In genomic region chr11:104609766-104610165, GRCh38 we compare ENCODE assay signal across 18 cellular contexts.
A peak's percentile ranks its signal among the peaks of the same experiment; 100 is the strongest.
DNase-seq lines count a peak whose midpoint lies in the region; ATAC-seq and TF ChIP-seq lines count a peak whose summit lies in the region.
"Had no signal": no experiment of that assay in that cellular context is flagged by ENCODE, and none has a peak within 500 bp of the region (broad histone marks: within the 10 kb centered on the region; RNA-seq: fewer than 3 reads in every experiment).

No MANE protein-coding gene starts in this region.

- H3K27ac ChIP-seq in 22Rv1 = peak overlapping the region; percentile 34
- H3K27ac ChIP-seq in HCT116 (ENCODE audit: low read depth, low read length) = no peak overlapping the region
- peak overlapping the region; percentile 14 to 30 for H3K27ac ChIP-seq in coronary artery
- H3K27ac ChIP-seq in mesenchymal stem cell (ENCODE audit: low read length, poor library complexity, severe bottlenecking) = no peak overlapping the region
- H3K27ac ChIP-seq: right lobe of liver had no signal

- TF ChIP-seq RAD21 in HCT116 (IDR thresholded peaks at IDR 0.05; ENCODE audit: low read depth) = no peak

- H3K9ac ChIP-seq in HCT116 (ENCODE audit: low read length) = no peak overlapping the region
- H3K9ac ChIP-seq in mesenchymal stem cell (ENCODE audit: low read length) = peak overlapping the region; percentile 6

- H3K9me2 ChIP-seq in HCT116 (ENCODE audit: insufficient read depth) = no peaks in the 10 kb centered on the region

- no peaks in the 10 kb centered on the region for H3K79me1 ChIP-seq in mesenchymal stem cell (replicated peaks; ENCODE audit: low read length, poor library complexity, severe bottlenecking)

- H2BK12ac ChIP-seq in mesenchymal stem cell (ENCODE audit: low read length in 2 of 2) = no peak overlapping the region

- 84% methylated on average over 1 of the region's 1 CpG for WGBS in mesenchymal stem cell

- POLR2A ChIA-PET in HCT116 (lab: Charles Lee) = no interaction called here

- no peak overlapping the region for H4K8ac ChIP-seq in mesenchymal stem cell (ENCODE audit: low read length)

- no peak for TF ChIP-seq POLR2A in HCT116 (IDR thresholded peaks at IDR 0.05; ENCODE audit: borderline replicate concordance, extremely low read depth, insufficient read depth, insufficient read length)

- no peaks in the 10 kb centered on the region for H4K20me1 ChIP-seq in HCT116 (ENCODE audit: insufficient read depth)

- CTCF ChIA-PET in HCT116 (lab: Charles Lee) = interaction anchor here (0.8 to 1.3 kb wide), 4 partner anchors 11 to 1253 kb away, joined by 3 to 5 read pairs (median 3); no protein-coding TSS in a partner anchor

- H2BK120ac ChIP-seq in mesenchymal stem cell (ENCODE audit: low read depth, low read length) = no peak overlapping the region

- RAD21 ChIA-PET in HCT116 (lab: Charles Lee; ENCODE audit: low non-redundant PET in 1 of 2, low total read pairs in 2 of 2, uncharacterized antibody in 2 of 2, unreplicated experiment in 2 of 2) = interaction anchor here in 1 of 2 experiments (1.0 kb wide), 1 partner anchor 1253 kb away, joined by 4 read pairs; no protein-coding TSS in a partner anchor

- TF ChIP-seq CTCF in 22Rv1 (IDR thresholded peaks at IDR 0.05) = no peak
- TF ChIP-seq CTCF in HCT116 (IDR thresholded peaks at IDR 0.05 in 2 of 3, conservative IDR thresholded peaks at IDR 0.05 in 1 of 3; ENCODE audit: borderline replicate concordance in 1 of 3, insufficient read depth in 1 of 3, low read depth in 2 of 3, low read length in 2 of 3) = no peak
- no peak for TF ChIP-seq CTCF in coronary artery (IDR thresholded peaks at IDR 0.05)

- no peak overlapping the region for H2AK5ac ChIP-seq in mesenchymal stem cell (ENCODE audit: low read length, severe bottlenecking)

- H3K4me2 ChIP-seq in HCT116 (ENCODE audit: low read length) = no peak overlapping the region
- no peak overlapping the region for H3K4me2 ChIP-seq in mesenchymal stem cell (ENCODE audit: low read length, poor library complexity, severe bottlenecking)

- no peak overlapping the region for H2BK15ac ChIP-seq in mesenchymal stem cell (ENCODE audit: low read depth, poor library complexity, severe bottlenecking)

- no peak overlapping the region for H3K4ac ChIP-seq in mesenchymal stem cell (ENCODE audit: low read depth in 1 of 2, low read length in 2 of 2)

- H3K9me3 ChIP-seq in HCT116 (ENCODE audit: control insufficient read depth in 1 of 2, insufficient read depth in 1 of 2, low read depth in 1 of 2, low read length in 2 of 2) (no peaks in the 10 kb centered on the region), mesenchymal stem cell (ENCODE audit: control insufficient read depth, low read length) (no peaks in the 10 kb centered on the region)
- H3K9me3 ChIP-seq: pancreas, right lobe of liver had no signal

- BruUV-seq in HCT116 (replicated peaks; lab: Mats Ljungman, UMichigan) = no TSS peak

- no peaks in the 10 kb centered on the region for H3K27me3 ChIP-seq in HCT116 (ENCODE audit: insufficient read depth, low read length)
- H3K27me3 ChIP-seq in mesenchymal stem cell (ENCODE audit: control insufficient read depth in 1 of 2, insufficient read depth in 1 of 2, low read length in 2 of 2) = no peaks in the 10 kb centered on the region
- H3K27me3 ChIP-seq: pancreas, right lobe of liver had no signal

- no peaks in the 10 kb centered on the region for H3K79me2 ChIP-seq in HCT116 (ENCODE audit: insufficient read depth, low read length)

- intact Hi-C loops in HCT116 (cut with micrococcal nuclease) = loop anchor here (2.0 kb wide), 1 partner anchor 1253 kb away; no protein-coding TSS in a partner anchor

- no peak overlapping the region for H3K14ac ChIP-seq in mesenchymal stem cell (ENCODE audit: low read length in 2 of 2)

- no peak overlapping the region for H4K91ac ChIP-seq in mesenchymal stem cell (ENCODE audit: low read length)

- ATAC-seq in HCT116 = no peak
- no peak for ATAC-seq in GM21529 (IDR thresholded peaks at IDR 0.05; ENCODE audit: unreplicated experiment)
- ATAC-seq: K562 had no signal

- DNase-seq in HCT116 (ENCODE audit: low read depth, low spot score) (no peak), coronary artery (ENCODE audit: low spot score) (no peak), mesenchymal stem cell (no peak), OCI-M1 (lab: John Stamatoyannopoulos, UW) (no peak), NCI-H2081 (lab: John Stamatoyannopoulos, UW) (no peak)
- no peak for DNase-seq in activated CD4-positive, alpha-beta T cell treated with anti-CD3 and anti-CD28 coated beads for 48 hours
- DNase-seq: activated B cell treated with CpG ODN at 0.5 μM for 24 hours, GOT3, kidney, NCI-H1436, NCI-H2171, NCI-H774, right lobe of liver, T1000 had no signal

- no peak overlapping the region for H3K18ac ChIP-seq in mesenchymal stem cell (ENCODE audit: low read depth in 1 of 2, low read length in 2 of 2)

- H3K4me1 ChIP-seq in HCT116 (ENCODE audit: control insufficient read depth in 1 of 2, insufficient read depth in 2 of 2, low read length in 2 of 2) (no peaks in the 10 kb centered on the region), mesenchymal stem cell (ENCODE audit: control insufficient read depth, insufficient read depth, low read depth, low read length) (no peaks in the 10 kb centered on the region)
- H3K4me1 ChIP-seq: right lobe of liver had no signal

- no peak overlapping the region for H3K4me3 ChIP-seq in HCT116 (replicated peaks in 1 of 2; ENCODE audit: low read depth in 1 of 2, low read length in 2 of 2)
- H3K4me3 ChIP-seq in coronary artery = no peak overlapping the region
- H3K4me3 ChIP-seq in mesenchymal stem cell (ENCODE audit: insufficient read depth in 1 of 2, low read depth in 1 of 2, low read length in 2 of 2) = no peak overlapping the region
- H3K4me3 ChIP-seq: K562, pancreas, right lobe of liver had no signal

- H2BK5ac ChIP-seq in mesenchymal stem cell (ENCODE audit: low read depth, low read length, poor library complexity, severe bottlenecking) = no peak overlapping the region

- no peak overlapping the region for H3K23ac ChIP-seq in mesenchymal stem cell (ENCODE audit: low read length in 2 of 2)

- H3K36me3 ChIP-seq in HCT116 (ENCODE audit: control insufficient read depth in 1 of 2, insufficient read depth in 2 of 2, low read length in 2 of 2) (no peaks in the 10 kb centered on the region), mesenchymal stem cell (ENCODE audit: control insufficient read depth in 1 of 2, insufficient read depth in 2 of 2, low read depth in 1 of 2, low read length in 2 of 2) (no peaks in the 10 kb centered on the region)
- H3K36me3 ChIP-seq: pancreas, right lobe of liver had no signal

- H2AFZ ChIP-seq in HCT116 (ENCODE audit: low read depth, low read length, poor library complexity, severe bottlenecking) (peak overlapping the region; percentile 12), mesenchymal stem cell (ENCODE audit: low read depth, low read length) (no peak overlapping the region)

TF ChIP-seq in HCT116, 20 proteins besides CTCF, POLR2A, EP300 and RAD21:
- no peak for TF ChIP-seq EZH2phosphoT487 (IDR thresholded peaks at IDR 0.05; ENCODE audit: borderline replicate concordance)

Comparison
In these comparisons a context has a peak if more than half of its experiments do, and no peak if none do; other contexts are left out.
1. H3K27ac ChIP-seq: peak in 22Rv1 (single experiment) and coronary artery (2 of 2); none in HCT116 (single experiment) and mesenchymal stem cell (single experiment).